Comparison of ENCODE assay signal across 18 cellular contexts in genomic region chr22:25064894-25065560, GRCh38.
DNase-seq lines count a peak whose midpoint lies in the region; ATAC-seq, FAIRE-seq and TF ChIP-seq lines count a peak whose summit lies in the region.
"Had no signal": no experiment of that assay in that cellular context is flagged by ENCODE, and none has a peak within 500 bp of the region (broad histone marks: within the 10 kb centered on the region; RNA-seq: fewer than 3 reads in every experiment).

No MANE protein-coding gene starts in this region.

- no peak overlapping the region for H2AK5ac ChIP-seq in H9 (ENCODE audit: insufficient read length, low read length)

- no peaks in the 10 kb centered on the region for H4K20me1 ChIP-seq in H9 (ENCODE audit: control insufficient read depth, insufficient read depth, insufficient read length)

- no peak overlapping the region for H2BK120ac ChIP-seq in H9 (ENCODE audit: low read depth, low read length, poor library complexity, severe bottlenecking)

- no peak overlapping the region for H2BK20ac ChIP-seq in H9 (ENCODE audit: low read depth, low read length, poor library complexity, severe bottlenecking)

- TF ChIP-seq POLR2A in H54 (IDR thresholded peaks at IDR 0.05; ENCODE audit: low read depth, low read length) = no peak

- H3K27me3 Mint-ChIP-seq in H9 (ENCODE audit: low read depth) = no peaks in the 10 kb centered on the region
- H3K27me3 Mint-ChIP-seq in T-helper 17 cell = no peaks in the 10 kb centered on the region
- no peaks in the 10 kb centered on the region for H3K27me3 Mint-ChIP-seq in progenitor cell of endocrine pancreas

- H4K8ac ChIP-seq in H9 (replicated peaks; ENCODE audit: insufficient read length, low read depth, low read length) = no peak overlapping the region

- no CpG with 5 or more reads among the region's 16 CpGs for WGBS in H9 (ENCODE audit: extremely low coverage, insufficient read length, low lambda C conversion rate)
- WGBS in heart right ventricle, 2 donors = 46 to 86% methylated on average over 16 of the region's 16 CpGs

- peaks cover 3% of the 10 kb centered on the region for H3K23me2 ChIP-seq in H9 (ENCODE audit: insufficient read length, low read depth, low read length, poor library complexity, severe bottlenecking)

- TF ChIP-seq CTCF in H9 (conservative IDR thresholded peaks at IDR 0.05) = no peak
- TF ChIP-seq CTCF in heart right ventricle (IDR thresholded peaks at IDR 0.05) = no peak
- TF ChIP-seq CTCF in progenitor cell of endocrine pancreas (IDR thresholded peaks at IDR 0.05; ENCODE audit: unreplicated experiment) = no peak

- H3K9ac ChIP-seq in H9 (ENCODE audit: extremely low read depth, insufficient read length, low read length) = no peak overlapping the region

- H3K18ac ChIP-seq in H9 (ENCODE audit: insufficient read length, low read depth, low read length) = no peak overlapping the region

- H3K27me3 ChIP-seq in H9 (ENCODE audit: insufficient read depth, low read length) (no peaks in the 10 kb centered on the region), heart right ventricle (peaks cover 0 to 4% (median 0%) of the 10 kb centered on the region in 7 donors)
- H3K27me3 ChIP-seq: testis had no signal

- H3K23ac ChIP-seq in H9 (ENCODE audit: insufficient read length, low read depth, low read length) = no peak overlapping the region

- H3K56ac ChIP-seq in H9 (ENCODE audit: insufficient read length, low read depth, low read length) = no peak overlapping the region

- DNase-seq in H9 (no peak), T-helper 17 cell (no peak), heart right ventricle (no peak), progenitor cell of endocrine pancreas (ENCODE audit: low spot score, unreplicated experiment) (no peak), NCI-H1694 (lab: John Stamatoyannopoulos, UW) (no peak), H54 (ENCODE audit: insufficient read length, low spot score) (no peak), RPMI8226 (no peak)
- DNase-seq: activated CD4-positive, alpha-beta T cell treated with anti-CD3 and anti-CD28 coated beads, Interleukin-2, amount 50 U/mL, for 4 hours; activated T-cell treated with anti-CD3 and anti-CD28 coated beads, Interleukin-2, amount 50 U/mL, for 48 hours; AML-193; cortex of kidney; foreskin fibroblast; HFFc6; NCI-H1048; NCI-H2081; NCI-H510A treated with DMSO at 0.1 percent for 48 hours; SHP77; testis had no signal

- no peak overlapping the region for H2AFZ ChIP-seq in H9 (ENCODE audit: low read length)

- H2BK5ac ChIP-seq in H9 (ENCODE audit: insufficient read length, low read length) = no peak overlapping the region

- H3K36me3 ChIP-seq in heart right ventricle = no peaks in the 10 kb centered on the region

- no peaks in the 10 kb centered on the region for H3K79me2 ChIP-seq in H9 (ENCODE audit: insufficient read depth, low read length)

- no peak overlapping the region for H4K91ac ChIP-seq in H9 (ENCODE audit: insufficient read length, low read depth, low read length)

- no peak overlapping the region for H3T11ph ChIP-seq in H9 (ENCODE audit: low read length)

- H3K4ac ChIP-seq in H9 (ENCODE audit: low read depth, low read length) = no peak overlapping the region

- H3K4me3 Mint-ChIP-seq in H9 (no peak overlapping the region), T-helper 17 cell (peak overlapping the region; percentile 69), progenitor cell of endocrine pancreas (ENCODE audit: low read depth) (no peak overlapping the region)
- H3K4me3 Mint-ChIP-seq: HFFc6 had no signal

- FAIRE-seq in H54 (lab: Jason Lieb, UNC) = no peak

- intact Hi-C loops in heart right ventricle (cut with DNase I) = no loop called here

- H3K9me3 ChIP-seq in H9 (ENCODE audit: control insufficient read depth, low read depth, low read length) (no peaks in the 10 kb centered on the region), T-helper 17 cell (ENCODE audit: control insufficient read depth, low read length, poor library complexity, severe bottlenecking) (no peaks in the 10 kb centered on the region), heart right ventricle (no peaks in the 10 kb centered on the region)
- H3K9me3 ChIP-seq: testis had no signal

- no peak overlapping the region for H2BK15ac ChIP-seq in H9 (ENCODE audit: low read depth, low read length)

- H2BK12ac ChIP-seq in H9 (ENCODE audit: insufficient read length, low read depth, low read length) = no peak overlapping the region

- no peak overlapping the region for H3K4me3 ChIP-seq in heart right ventricle
- H3K4me3 ChIP-seq: testis had no signal

- H3K27ac ChIP-seq in H9 (ENCODE audit: insufficient read length, low read depth, low read length) (no peak overlapping the region), heart right ventricle (no peak overlapping the region)
- H3K27ac ChIP-seq: testis had no signal

- H3K9me3 Mint-ChIP-seq in H9 = no peaks in the 10 kb centered on the region
- no peaks in the 10 kb centered on the region for H3K9me3 Mint-ChIP-seq in progenitor cell of endocrine pancreas (ENCODE audit: low read depth)

- no peak overlapping the region for H3K4me2 ChIP-seq in H9 (ENCODE audit: insufficient read depth, insufficient read length, low read length)

- H3K36me3 Mint-ChIP-seq in H9 (ENCODE audit: insufficient read depth in 1 of 3, low read depth in 3 of 3) = peaks cover 3 to 6% (median 4%) of the 10 kb centered on the region in 3 experiments; a peak in 5 of 7 replicates
- no peaks in the 10 kb centered on the region for H3K36me3 Mint-ChIP-seq in T-helper 17 cell (ENCODE audit: low read depth)
- peaks cover 9% of the 10 kb centered on the region for H3K36me3 Mint-ChIP-seq in progenitor cell of endocrine pancreas (ENCODE audit: insufficient read depth)

- H3K14ac ChIP-seq in H9 (ENCODE audit: insufficient read depth, low read length) = no peak overlapping the region; the same call in 1 of the 2 replicates

- H3K4me1 ChIP-seq in H9 (ENCODE audit: insufficient read depth, low read length) (no peaks in the 10 kb centered on the region; the same call in 1 of the 2 replicates), heart right ventricle (peaks cover 0 to 26% (median 8%) of the 10 kb centered on the region in 9 donors)
- H3K4me1 ChIP-seq: testis had no signal

- no peak overlapping the region for H4K5ac ChIP-seq in H9 (ENCODE audit: insufficient read length, low read depth, low read length)

- ATAC-seq in T-helper 17 cell = no peak
- peak in 6 of 8 donors; percentile 23 to 64 (median 45) for ATAC-seq in heart right ventricle

- H3K79me1 ChIP-seq in H9 (ENCODE audit: insufficient read depth, low read depth, low read length, poor library complexity, severe bottlenecking) = no peaks in the 10 kb centered on the region

- H3K27ac Mint-ChIP-seq in H9 = peak overlapping the region in 2 of 3 experiments; percentile 59; a peak in 3 of 7 replicates
- no peak overlapping the region for H3K27ac Mint-ChIP-seq in T-helper 17 cell
- peak overlapping the region; percentile 31 for H3K27ac Mint-ChIP-seq in progenitor cell of endocrine pancreas
- H3K27ac Mint-ChIP-seq: HFFc6 had no signal

- H3K4me1 Mint-ChIP-seq in H9 (peaks cover 16 to 24% of the 10 kb centered on the region in 2 experiments), T-helper 17 cell (peaks cover 52% of the 10 kb centered on the region), progenitor cell of endocrine pancreas (ENCODE audit: low read depth) (no peaks in the 10 kb centered on the region)
